Comparison of ENCODE assay signal across 8 cellular contexts in genomic region chr9:129178579-129178909, GRCh38. TPM values are rescaled to one million over a fixed set of nuclear protein-coding genes. Genes with fewer than 3 reads are reported as not detected.
A peak's percentile ranks its signal among the peaks of the same experiment; 100 is the strongest.
DNase-seq lines count a peak whose midpoint lies in the region; ATAC-seq and TF ChIP-seq lines count a peak whose summit lies in the region.

No MANE protein-coding gene starts in this region.

- peak overlapping the region; percentile 93 to 95 for H3K4me3 Mint-ChIP-seq in activated T-cell treated with anti-CD3 and anti-CD28 coated beads, Interleukin-2, amount 50 U/mL, for 72 hours
- H3K4me3 Mint-ChIP-seq in activated CD8-positive, alpha-beta T cell treated with anti-CD3 and anti-CD28 coated beads, Interleukin-2, amount 10 ng/mL, durations not matched to agents 7 days and 5 days = no peak overlapping the region

- no peaks in the 10 kb centered on the region for H3K9me3 ChIP-seq in tibial nerve

- H3K4me1 Mint-ChIP-seq in activated T-cell treated with anti-CD3 and anti-CD28 coated beads, Interleukin-2, amount 50 U/mL, for 72 hours (ENCODE audit: low read depth) = no peaks in the 10 kb centered on the region
- H3K4me1 Mint-ChIP-seq in activated CD8-positive, alpha-beta T cell treated with anti-CD3 and anti-CD28 coated beads, Interleukin-2, amount 10 ng/mL, durations not matched to agents 7 days and 5 days (ENCODE audit: low read depth) = peaks cover 17% of the 10 kb centered on the region

- H3K27ac Mint-ChIP-seq in activated T-cell treated with anti-CD3 and anti-CD28 coated beads, Interleukin-2, amount 50 U/mL, for 72 hours = no peak overlapping the region
- no peak overlapping the region for H3K27ac Mint-ChIP-seq in activated CD8-positive, alpha-beta T cell treated with anti-CD3 and anti-CD28 coated beads, Interleukin-2, amount 10 ng/mL, durations not matched to agents 7 days and 5 days

- peaks cover 0 to 30% (median 16%) of the 10 kb centered on the region in 4 donors for H3K4me1 ChIP-seq in tibial nerve

- WGBS in tibial nerve, 2 donors = 3 to 35% methylated on average over 4 to 23 of the region's 28 CpGs

- H3K4me3 ChIP-seq in kidney epithelial cell (ENCODE audit: low read depth, low read length) (peak overlapping the region; percentile 38), tibial nerve (peak overlapping the region in 3 of 4 donors; percentile 6 to 85 (median 82))

- no peaks in the 10 kb centered on the region for H3K9me3 Mint-ChIP-seq in activated T-cell treated with anti-CD3 and anti-CD28 coated beads, Interleukin-2, amount 50 U/mL, for 72 hours
- no peaks in the 10 kb centered on the region for H3K9me3 Mint-ChIP-seq in activated CD8-positive, alpha-beta T cell treated with anti-CD3 and anti-CD28 coated beads, Interleukin-2, amount 10 ng/mL, durations not matched to agents 7 days and 5 days (ENCODE audit: insufficient read depth)

- peak overlapping the region; percentile 77; the same call in 1 of the 2 replicates for H3K27ac ChIP-seq in VCaP
- no peak overlapping the region for H3K27ac ChIP-seq in tibial nerve

- TF ChIP-seq POLR2A in tibial nerve (IDR thresholded peaks at IDR 0.05) = no peak

- TF ChIP-seq CTCF in VCaP (conservative IDR thresholded peaks at IDR 0.05) (no peak), kidney epithelial cell (IDR thresholded peaks at IDR 0.05; ENCODE audit: insufficient read depth, low read length, poor library complexity, severe bottlenecking) (no peak), tibial nerve (IDR thresholded peaks at IDR 0.05) (no peak)

- H3K27me3 ChIP-seq in kidney epithelial cell (ENCODE audit: control insufficient read depth, insufficient read depth, low read length) = no peaks in the 10 kb centered on the region
- no peaks in the 10 kb centered on the region for H3K27me3 ChIP-seq in tibial nerve

- no peak for DNase-seq in activated T-cell treated with anti-CD3 and anti-CD28 coated beads, Interleukin-2, amount 50 U/mL, for 72 hours
- no peak for DNase-seq in activated T-cell treated with anti-CD3 and anti-CD28 coated beads, Interleukin-2, amount 50 U/mL, for 48 hours
- DNase-seq in kidney epithelial cell (ENCODE audit: low read depth) = no peak
- DNase-seq in tibial nerve (ENCODE audit: low spot score in 2 of 2) = no peak
- DNase-seq in activated CD8-positive, alpha-beta T cell treated with anti-CD3 and anti-CD28 coated beads, Interleukin-2, amount 10 ng/mL, durations not matched to agents 7 days and 5 days = no peak

- POLR2A ChIA-PET in activated CD8-positive, alpha-beta T cell treated with anti-CD3 and anti-CD28 coated beads, Interleukin-2, amount 10 ng/mL, durations not matched to agents 7 days and 5 days (lab: Charles Lee) = interaction anchor here (0.6 to 1.7 kb wide), 26 partner anchors 8 to 446 kb away, joined by 3 to 24 read pairs (median 4); no protein-coding TSS in a partner anchor

- TF ChIP-seq EP300 in tibial nerve (IDR thresholded peaks at IDR 0.05) = no peak

- CTCF ChIA-PET in activated CD8-positive, alpha-beta T cell treated with anti-CD3 and anti-CD28 coated beads, Interleukin-2, amount 10 ng/mL, durations not matched to agents 7 days and 5 days (lab: Charles Lee) = interaction anchor here (0.6 to 12.2 kb wide), 16 partner anchors 10 to 446 kb away, joined by 3 to 190 read pairs (median 5); no protein-coding TSS in a partner anchor

- no peak for ATAC-seq in activated T-cell treated with anti-CD3 and anti-CD28 coated beads, Interleukin-2, amount 50 U/mL, for 72 hours (replicated peaks in 1 of 2)
- ATAC-seq in GM21447 (IDR thresholded peaks at IDR 0.05; ENCODE audit: unreplicated experiment) = no peak
- ATAC-seq in activated CD8-positive, alpha-beta T cell treated with anti-CD3 and anti-CD28 coated beads, Interleukin-2, amount 10 ng/mL, durations not matched to agents 7 days and 5 days = no peak
- no peak for ATAC-seq in activated CD4-positive, CD25-positive, alpha-beta regulatory T cell treated with anti-CD3 and anti-CD28 coated beads, Interleukin-2, amount 50 U/mL, for 24 hours

- H3K36me3 ChIP-seq in kidney epithelial cell (ENCODE audit: control insufficient read depth, insufficient read depth, low read length) = no peaks in the 10 kb centered on the region
- no peaks in the 10 kb centered on the region for H3K36me3 ChIP-seq in tibial nerve

- no peaks in the 10 kb centered on the region for H3K36me3 Mint-ChIP-seq in activated T-cell treated with anti-CD3 and anti-CD28 coated beads, Interleukin-2, amount 50 U/mL, for 72 hours (ENCODE audit: insufficient read depth in 2 of 2)
- no peaks in the 10 kb centered on the region for H3K36me3 Mint-ChIP-seq in activated CD8-positive, alpha-beta T cell treated with anti-CD3 and anti-CD28 coated beads, Interleukin-2, amount 10 ng/mL, durations not matched to agents 7 days and 5 days (ENCODE audit: low read depth)

- peaks cover under 1% of the 10 kb centered on the region for H3K27me3 Mint-ChIP-seq in activated T-cell treated with anti-CD3 and anti-CD28 coated beads, Interleukin-2, amount 50 U/mL, for 72 hours (ENCODE audit: low read depth)
- H3K27me3 Mint-ChIP-seq in activated CD8-positive, alpha-beta T cell treated with anti-CD3 and anti-CD28 coated beads, Interleukin-2, amount 10 ng/mL, durations not matched to agents 7 days and 5 days (ENCODE audit: low read depth) = peaks cover 1% of the 10 kb centered on the region

RNA-seq across cellular contexts. Expression of gene IER5L, which starts 0.5 kb away (rescaled TPM):
- total RNA-seq in activated T-cell treated with anti-CD3 and anti-CD28 coated beads, Interleukin-2, amount 50 U/mL, for 72 hours = 1 to 10 TPM; 4.2 to 4.6 TPM
- total RNA-seq in kidney epithelial cell = 51.8 and 60.4 TPM in 2 replicates
- 10 to 100 TPM; 13.0 to 31.5 (median 25.3) TPM for total RNA-seq in tibial nerve
- total RNA-seq in activated CD8-positive, alpha-beta T cell treated with anti-CD3 and anti-CD28 coated beads, Interleukin-2, amount 10 ng/mL, durations not matched to agents 7 days and 5 days = 1 to 10 TPM; 6.0 to 6.1 TPM
